ENCODE assay signal across 13 cellular contexts in genomic region chr1:61293197-61293596, GRCh38.
"Had no signal": no experiment of that assay in that cellular context is flagged by ENCODE, and none has a peak within 500 bp of the region (broad histone marks: within the 10 kb centered on the region; RNA-seq: fewer than 3 reads in every experiment).

No MANE protein-coding gene starts in this region.

- H3K9me3 ChIP-seq: adrenal gland, esophagus muscularis mucosa, left ventricle myocardium inferior, ovary, upper lobe of left lung had no signal

- H3K4me3 ChIP-seq: adrenal gland, esophagus muscularis mucosa, left ventricle myocardium inferior, ovary, skin epidermis, upper lobe of left lung had no signal

- ATAC-seq: WTC11 had no signal

- H3K27ac ChIP-seq: adrenal gland, esophagus muscularis mucosa, left ventricle myocardium inferior, ovary, skin epidermis, upper lobe of left lung had no signal

- DNase-seq: activated CD4-positive, alpha-beta T cell treated with anti-CD3 and anti-CD28 coated beads, Interleukin-2, amount 10 ng/mL, durations not matched to agents 24 days and 14 days; activated naive CD4-positive, alpha-beta T cell treated with Interleukin-2 at 50 U/mL for 16 hours; adrenal gland; dermis blood vessel endothelial cell; kidney; left ventricle myocardium inferior; mesendoderm; nephron progenitor cell; ovary; upper lobe of left lung had no signal

- H3K27me3 ChIP-seq: adrenal gland, esophagus muscularis mucosa, ovary, upper lobe of left lung had no signal

- H3K4me1 ChIP-seq: adrenal gland had no signal

- H3K36me3 ChIP-seq: adrenal gland, esophagus muscularis mucosa, left ventricle myocardium inferior, ovary, upper lobe of left lung had no signal
